Comparison of ENCODE assay signal across 25 cellular contexts in genomic region chr4:104449537-104449936, GRCh38. TPM values are rescaled to one million over a fixed set of nuclear protein-coding genes. Genes with fewer than 3 reads are reported as not detected.
"Had no signal": no experiment of that assay in that cellular context is flagged by ENCODE, and none has a peak within 500 bp of the region (broad histone marks: within the 10 kb centered on the region; RNA-seq: fewer than 3 reads in every experiment).

No MANE protein-coding gene starts in this region.

- H3K27ac ChIP-seq: brain microvascular endothelial cell, PC-9 had no signal

- ATAC-seq: activated CD4-positive, CD25-positive, alpha-beta regulatory T cell treated with anti-CD3 and anti-CD28 coated beads, Interleukin-2, amount 50 U/mL, for 24 hours; activated CD8-positive, alpha-beta memory T cell treated with anti-CD3 and anti-CD28 coated beads, Interleukin-2, amount 10 ng/mL, durations not matched to agents 7 days and 5 days; activated naive CD4-positive, alpha-beta T cell treated with anti-CD3 and anti-CD28 coated beads, Interleukin-2, amount 50 U/mL, for 72 hours; activated naive CD8-positive, alpha-beta T cell treated with anti-CD3 and anti-CD28 coated beads, Interleukin-2, amount 50 U/mL, for 24 hours; K562 had no signal

- H3K4me3 ChIP-seq: K562, PC-9 had no signal

- H3K27me3 ChIP-seq: brain microvascular endothelial cell had no signal

- H3K4me3 Mint-ChIP-seq: activated CD8-positive, alpha-beta memory T cell treated with anti-CD3 and anti-CD28 coated beads, Interleukin-2, amount 10 ng/mL, durations not matched to agents 7 days and 5 days; activated naive CD8-positive, alpha-beta T cell treated with anti-CD3 and anti-CD28 coated beads, Interleukin-2, amount 50 U/mL, for 24 hours; activated T-cell treated with anti-CD3 and anti-CD28 coated beads, Interleukin-2, amount 50 U/mL, for 24 hours; activated T-helper 1 cell treated with anti-CD3 and anti-CD28 coated beads, Interleukin-12 subunit alpha, Interleukin-12 subunit beta, Interleukin-2, Interleukin-4 antibody, amounts not matched to agents 30 ng/mL and 10 ng/mL and 1 ng/mL, durations not matched to agents 14 hours and 24 hours and 36 hours; T-helper 1 cell treated with Interleukin-12 subunit alpha and Interleukin-12 subunit beta and Interleukin-4 antibody, amounts not matched to agents 30 μg/mL and 1 μg/mL, for 36 hours had no signal

- H3K27me3 Mint-ChIP-seq: activated CD8-positive, alpha-beta memory T cell treated with anti-CD3 and anti-CD28 coated beads, Interleukin-2, amount 10 ng/mL, durations not matched to agents 7 days and 5 days; activated naive CD8-positive, alpha-beta T cell treated with anti-CD3 and anti-CD28 coated beads, Interleukin-2, amount 50 U/mL, for 24 hours; activated T-cell treated with anti-CD3 and anti-CD28 coated beads, Interleukin-2, amount 50 U/mL, for 24 hours had no signal

- H3K9me3 Mint-ChIP-seq: activated naive CD8-positive, alpha-beta T cell treated with anti-CD3 and anti-CD28 coated beads, Interleukin-2, amount 50 U/mL, for 24 hours; activated T-helper 1 cell treated with anti-CD3 and anti-CD28 coated beads, Interleukin-12 subunit alpha, Interleukin-12 subunit beta, Interleukin-2, Interleukin-4 antibody, amounts not matched to agents 30 ng/mL and 10 ng/mL and 1 ng/mL, durations not matched to agents 14 hours and 24 hours and 36 hours; T-helper 1 cell treated with Interleukin-12 subunit alpha and Interleukin-12 subunit beta and Interleukin-4 antibody, amounts not matched to agents 30 μg/mL and 1 μg/mL, for 36 hours had no signal

- H3K4me2 ChIP-seq: PC-9 had no signal

- H3K4me1 Mint-ChIP-seq: activated CD8-positive, alpha-beta memory T cell treated with anti-CD3 and anti-CD28 coated beads, Interleukin-2, amount 10 ng/mL, durations not matched to agents 7 days and 5 days; activated naive CD8-positive, alpha-beta T cell treated with anti-CD3 and anti-CD28 coated beads, Interleukin-2, amount 50 U/mL, for 24 hours had no signal

- H2AFZ ChIP-seq: PC-9 had no signal

- H3K36me3 ChIP-seq: brain microvascular endothelial cell had no signal

- DNase-seq: activated CD4-positive, alpha-beta T cell treated with anti-CD3 and anti-CD28 coated beads for 4 hours; activated CD8-positive, alpha-beta memory T cell treated with anti-CD3 and anti-CD28 coated beads, Interleukin-2, amount 10 ng/mL, durations not matched to agents 7 days and 5 days; activated effector memory CD4-positive, alpha-beta T cell treated with anti-CD3 and anti-CD28 coated beads, Interleukin-2, amount 50 U/mL, for 16 hours; activated naive CD4-positive, alpha-beta T cell treated with Interleukin-2 at 50 U/mL for 16 hours; activated naive CD8-positive, alpha-beta T cell treated with anti-CD3 and anti-CD28 coated beads, Interleukin-2, amount 50 U/mL, for 24 hours; activated T-cell treated with anti-CD3 and anti-CD28 coated beads, Interleukin-2, amount 50 U/mL, for 24 hours; amygdala; brain microvascular endothelial cell; Kasumi-1; NCI-H1092; NCI-H1417; NCI-H1930; NCI-H2171; NCI-H2227 treated with DMSO at 0.1 percent for 48 hours; NCI-H446 treated with DMSO at 0.1 percent for 48 hours; NCI-H524 treated with DMSO at 0.1 percent for 48 hours; NCI-H748 treated with DMSO at 0.1 percent for 48 hours; NK-92 treated with Interleukin-12 subunit alpha and Interleukin-12 subunit beta, amount 100 ng/mL, for 24 hours; PC-9; SHP77 treated with DMSO at 0.1 percent for 48 hours had no signal

- H3K36me3 Mint-ChIP-seq: activated CD8-positive, alpha-beta memory T cell treated with anti-CD3 and anti-CD28 coated beads, Interleukin-2, amount 10 ng/mL, durations not matched to agents 7 days and 5 days; activated naive CD4-positive, alpha-beta T cell treated with anti-CD3 and anti-CD28 coated beads, Interleukin-2, amount 50 U/mL, for 72 hours had no signal

- H3K27ac Mint-ChIP-seq: activated CD8-positive, alpha-beta memory T cell treated with anti-CD3 and anti-CD28 coated beads, Interleukin-2, amount 10 ng/mL, durations not matched to agents 7 days and 5 days; activated naive CD4-positive, alpha-beta T cell treated with anti-CD3 and anti-CD28 coated beads, Interleukin-2, amount 50 U/mL, for 72 hours; activated naive CD8-positive, alpha-beta T cell treated with anti-CD3 and anti-CD28 coated beads, Interleukin-2, amount 50 U/mL, for 24 hours; activated T-cell treated with anti-CD3 and anti-CD28 coated beads, Interleukin-2, amount 50 U/mL, for 24 hours; activated T-helper 1 cell treated with anti-CD3 and anti-CD28 coated beads, Interleukin-12 subunit alpha, Interleukin-12 subunit beta, Interleukin-2, Interleukin-4 antibody, amounts not matched to agents 30 ng/mL and 10 ng/mL and 1 ng/mL, durations not matched to agents 14 hours and 24 hours and 36 hours; T-helper 1 cell treated with Interleukin-12 subunit alpha and Interleukin-12 subunit beta and Interleukin-4 antibody, amounts not matched to agents 30 μg/mL and 1 μg/mL, for 36 hours had no signal

RNA-seq across cellular contexts. Expression of gene CXXC4, which starts 45.2 kb away (rescaled TPM):
- total RNA-seq: activated CD8-positive, alpha-beta memory T cell treated with anti-CD3 and anti-CD28 coated beads, Interleukin-2, amount 10 ng/mL, durations not matched to agents 7 days and 5 days; activated naive CD4-positive, alpha-beta T cell treated with anti-CD3 and anti-CD28 coated beads, Interleukin-2, amount 50 U/mL, for 72 hours; activated T-helper 1 cell treated with anti-CD3 and anti-CD28 coated beads, Interleukin-12 subunit alpha, Interleukin-12 subunit beta, Interleukin-2, Interleukin-4 antibody, amounts not matched to agents 30 ng/mL and 10 ng/mL and 1 ng/mL, durations not matched to agents 14 hours and 24 hours and 36 hours; K562 had no signal
- polyA plus RNA-seq: K562 had no signal
